1 cellular context compared by ENCODE assay signal in genomic region chr2:1741851-1742250, GRCh38.
TF ChIP-seq lines count a peak whose summit lies in the region.

No MANE protein-coding gene starts in this region.

TF ChIP-seq in H1, 55 proteins besides CTCF, POLR2A, EP300 and RAD21:
- TF ChIP-seq KDM4A (IDR thresholded peaks at IDR 0.05; ENCODE audit: low read depth, low read length, severe bottlenecking), result no peak
- TF ChIP-seq JUND (IDR thresholded peaks at IDR 0.05; ENCODE audit: low read length), result no peak
